ENCODE assay signal across 23 cellular contexts in the genomic region with DNA sequence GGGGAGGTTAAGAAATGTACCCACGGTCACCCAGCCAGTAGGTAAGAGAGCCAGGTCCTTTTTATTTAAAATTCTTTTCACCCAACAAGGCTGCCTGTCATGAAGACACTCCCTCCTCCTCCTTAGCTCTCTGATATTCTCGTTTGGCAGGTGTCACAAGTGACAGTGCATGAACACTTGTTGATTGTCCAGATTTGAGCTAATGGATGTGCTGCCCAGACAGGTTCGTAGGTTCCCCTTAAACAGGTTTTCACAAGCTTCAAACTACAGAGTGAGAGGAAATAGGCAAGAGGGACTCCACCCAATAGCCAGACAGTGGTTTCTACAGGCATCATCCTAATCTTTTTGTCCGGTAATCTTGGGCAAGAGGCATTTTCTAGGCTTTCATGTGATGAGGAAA. TPM values are rescaled to one million over a fixed set of nuclear protein-coding genes. Genes with fewer than 3 reads are reported as not detected.
DNase-seq lines count a peak whose midpoint lies in the region; FAIRE-seq and TF ChIP-seq lines count a peak whose summit lies in the region.
"Had no signal": no experiment of that assay in that cellular context is flagged by ENCODE, and none has a peak within 500 bp of the region (broad histone marks: within the 10 kb centered on the region; RNA-seq: fewer than 3 reads in every experiment).

No MANE protein-coding gene starts in this region.

- H3K27ac Mint-ChIP-seq in activated T-helper 2 cell treated with anti-CD3 and anti-CD28 coated beads, Interferon-gamma antibody, Interleukin-2, Interleukin-4, amounts not matched to agents 10 μg/mL and 5 μg/mL and 100 μg/mL, durations not matched to agents 14 hours and 24 hours and 36 hours: no peak overlapping the region
- H3K27ac Mint-ChIP-seq: CD4-positive, alpha-beta memory T cell; T-cell had no signal

- peaks cover 0 to 42% (median 0%) of the 10 kb centered on the region in 3 donors for H3K4me1 ChIP-seq in esophagus squamous epithelium
- H3K4me1 ChIP-seq: A549, SJSA1 had no signal

- no peak overlapping the region for H3K4me3 Mint-ChIP-seq in activated T-helper 2 cell treated with anti-CD3 and anti-CD28 coated beads, Interferon-gamma antibody, Interleukin-2, Interleukin-4, amounts not matched to agents 10 μg/mL and 5 μg/mL and 100 μg/mL, durations not matched to agents 14 hours and 24 hours and 36 hours (ENCODE audit: low read depth)
- H3K4me3 Mint-ChIP-seq: CD4-positive, alpha-beta memory T cell; T-cell had no signal

- no peak for TF ChIP-seq CTCF in bronchial epithelial cell (IDR thresholded peaks at IDR 0.05; ENCODE audit: insufficient read depth, low read length, severe bottlenecking)
- no peak for TF ChIP-seq CTCF in esophagus squamous epithelium (IDR thresholded peaks at IDR 0.05)

- no peaks in the 10 kb centered on the region for H3K4me1 Mint-ChIP-seq in activated T-helper 2 cell treated with anti-CD3 and anti-CD28 coated beads, Interferon-gamma antibody, Interleukin-2, Interleukin-4, amounts not matched to agents 10 μg/mL and 5 μg/mL and 100 μg/mL, durations not matched to agents 14 hours and 24 hours and 36 hours (ENCODE audit: low read depth)
- H3K4me1 Mint-ChIP-seq: CD4-positive, alpha-beta memory T cell; T-cell had no signal

- H3K9me3 ChIP-seq in esophagus squamous epithelium: no peaks in the 10 kb centered on the region
- H3K9me3 ChIP-seq: A549, SJSA1 had no signal

- H3K9me3 Mint-ChIP-seq in activated T-helper 2 cell treated with anti-CD3 and anti-CD28 coated beads, Interferon-gamma antibody, Interleukin-2, Interleukin-4, amounts not matched to agents 10 μg/mL and 5 μg/mL and 100 μg/mL, durations not matched to agents 14 hours and 24 hours and 36 hours: no peaks in the 10 kb centered on the region

- no peak for FAIRE-seq in bronchial epithelial cell (lab: Jason Lieb, UNC)
- FAIRE-seq: A549, GM12878 had no signal

- intact Hi-C loops in esophagus squamous epithelium (cut with DNase I): no loop called here
- intact Hi-C loops in activated T-helper 2 cell treated with anti-CD3 and anti-CD28 coated beads, Interferon-gamma antibody, Interleukin-2, Interleukin-4, amounts not matched to agents 10 μg/mL and 5 μg/mL and 100 μg/mL, durations not matched to agents 14 hours and 24 hours and 36 hours (cut with micrococcal nuclease): no loop called here

- TF ChIP-seq POLR2A in esophagus squamous epithelium (IDR thresholded peaks at IDR 0.05): no peak

- H3K36me3 Mint-ChIP-seq in activated T-helper 2 cell treated with anti-CD3 and anti-CD28 coated beads, Interferon-gamma antibody, Interleukin-2, Interleukin-4, amounts not matched to agents 10 μg/mL and 5 μg/mL and 100 μg/mL, durations not matched to agents 14 hours and 24 hours and 36 hours (ENCODE audit: low read depth): no peaks in the 10 kb centered on the region
- H3K36me3 Mint-ChIP-seq: CD4-positive, alpha-beta memory T cell; T-cell had no signal

- H3K27me3 Mint-ChIP-seq in activated T-helper 2 cell treated with anti-CD3 and anti-CD28 coated beads, Interferon-gamma antibody, Interleukin-2, Interleukin-4, amounts not matched to agents 10 μg/mL and 5 μg/mL and 100 μg/mL, durations not matched to agents 14 hours and 24 hours and 36 hours (ENCODE audit: low read depth): no peaks in the 10 kb centered on the region

- DNase-seq in NOMO-1 (lab: John Stamatoyannopoulos, UW; ENCODE audit: unreplicated experiment in 2 of 2) (peak; percentile 43 to 52), NOMO-1 treated with dmso at 0.1 percent for 144 hours (lab: John Stamatoyannopoulos, UW; ENCODE audit: unreplicated experiment) (no peak), bronchial epithelial cell (ENCODE audit: low read depth) (peak; percentile 85), esophagus squamous epithelium (lab: John Stamatoyannopoulos, UW) (no peak), middle frontal gyrus (ENCODE audit: extremely low spot score, low spot score) (no peak), putamen (ENCODE audit: low spot score) (no peak)
- DNase-seq in activated T-helper 2 cell treated with anti-CD3 and anti-CD28 coated beads, Interferon-gamma antibody, Interleukin-2, Interleukin-4, amounts not matched to agents 10 μg/mL and 5 μg/mL and 100 μg/mL, durations not matched to agents 14 hours and 24 hours and 36 hours (ENCODE audit: low spot score): no peak
- DNase-seq: C1 segment of cervical spinal cord; CD4-positive, alpha-beta memory T cell; COR-L47; GDM1; GOT3; HCEC 1CT; NCI-H1092; NCI-H1436 treated with DMSO at 0.1 percent for 48 hours; NCI-H187 treated with DMSO at 0.1 percent for 48 hours; NCI-H446; NCI-H524 treated with DMSO at 0.1 percent for 48 hours; PC-3; T-cell had no signal

- WGBS in esophagus squamous epithelium, 2 donors: 38 to 42% methylated on average over 4 of the region's 4 CpGs

- H3K27ac ChIP-seq in esophagus squamous epithelium: peak overlapping the region; percentile 31 to 76 (median 63)
- H3K27ac ChIP-seq: A549, SJSA1 had no signal

- H3K4me3 ChIP-seq in bronchial epithelial cell (ENCODE audit: low read depth, low read length) (no peak overlapping the region), esophagus squamous epithelium (no peak overlapping the region)
- H3K4me3 ChIP-seq: A549, GM12878, SJSA1 had no signal

- no peaks in the 10 kb centered on the region for H3K27me3 ChIP-seq in bronchial epithelial cell (ENCODE audit: control insufficient read depth, insufficient read depth, low read length)
- no peaks in the 10 kb centered on the region for H3K27me3 ChIP-seq in esophagus squamous epithelium
- H3K27me3 ChIP-seq: SJSA1 had no signal

- H3K36me3 ChIP-seq in bronchial epithelial cell (ENCODE audit: control insufficient read depth, insufficient read depth, low read length) (no peaks in the 10 kb centered on the region), esophagus squamous epithelium (no peaks in the 10 kb centered on the region)
- H3K36me3 ChIP-seq: SJSA1 had no signal

RNA-seq across cellular contexts. Expression of gene ATP13A4, which starts 32.2 kb away (rescaled TPM):
- total RNA-seq in bronchial epithelial cell: 4.2 and 37.3 TPM in 2 replicates
- total RNA-seq in esophagus squamous epithelium: 10 to 100 TPM; 24.9 to 59.8 (median 40.5) TPM
- total RNA-seq in activated T-helper 2 cell treated with anti-CD3 and anti-CD28 coated beads, Interferon-gamma antibody, Interleukin-2, Interleukin-4, amounts not matched to agents 10 μg/mL and 5 μg/mL and 100 μg/mL, durations not matched to agents 14 hours and 24 hours and 36 hours: 0.74 and 2.3 TPM in 2 replicates
- total RNA-seq: PC-3, SJSA1 had no signal

Comparison
In these comparisons a context has a peak if more than half of its experiments do, and no peak if none do; other contexts are left out.
1. DNase-seq: peak in NOMO-1 (2 of 2) and bronchial epithelial cell (single experiment); none in NOMO-1 treated with dmso at 0.1 percent for 144 hours (single experiment), esophagus squamous epithelium (single experiment), middle frontal gyrus (single experiment), putamen (single experiment) and activated T-helper 2 cell treated with anti-CD3 and anti-CD28 coated beads, Interferon-gamma antibody, Interleukin-2, Interleukin-4, amounts not matched to agents 10 μg/mL and 5 μg/mL and 100 μg/mL, durations not matched to agents 14 hours and 24 hours and 36 hours (single experiment).